In the genomic region with DNA sequence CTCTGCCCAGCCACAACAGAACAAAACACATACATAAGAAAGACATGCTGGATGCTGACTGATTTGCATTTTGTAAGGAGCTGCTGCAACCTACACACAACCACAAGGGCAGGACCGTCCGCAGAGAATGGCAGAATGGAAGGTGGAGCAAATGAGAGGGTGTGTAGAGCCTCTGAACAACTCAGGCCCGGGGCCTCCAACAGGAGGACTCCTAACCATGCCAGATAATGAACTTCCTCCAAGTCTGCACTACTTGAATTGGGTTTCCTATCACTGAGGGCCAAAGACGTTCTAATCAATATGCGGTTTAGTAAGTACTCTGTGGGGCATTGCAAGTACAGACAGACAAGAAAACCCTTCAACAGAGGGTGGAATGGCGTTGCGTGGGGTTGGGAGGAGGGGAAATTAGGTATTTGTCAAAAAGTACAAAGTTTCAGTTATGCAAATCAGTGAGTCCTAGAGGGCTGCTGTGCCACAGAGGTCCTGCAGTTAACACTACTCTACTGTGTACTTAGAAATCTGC, we compare ENCODE assay signal across 10 cellular contexts. TPM values are rescaled to one million over a fixed set of nuclear protein-coding genes. Genes with fewer than 3 reads are reported as not detected.
DNase-seq lines count a peak whose midpoint lies in the region; ATAC-seq and TF ChIP-seq lines count a peak whose summit lies in the region.
"Had no signal": no experiment of that assay in that cellular context is flagged by ENCODE, and none has a peak within 500 bp of the region (broad histone marks: within the 10 kb centered on the region; RNA-seq: fewer than 3 reads in every experiment).

No MANE protein-coding gene starts in this region.

- H4K5ac ChIP-seq in H9 (ENCODE audit: insufficient read length, low read depth, low read length): no peak overlapping the region

- H3F3A ChIP-seq in SK-N-SH (replicated peaks; ENCODE audit: insufficient read depth): peaks cover 11% of the 10 kb centered on the region
- peaks cover 70% of the 10 kb centered on the region for H3F3A ChIP-seq in MM.1S (ENCODE audit: insufficient read depth, low read length)

- H2AFZ ChIP-seq in SK-N-SH (ENCODE audit: low read depth) (no peak overlapping the region), H9 (ENCODE audit: low read length) (no peak overlapping the region), MM.1S (ENCODE audit: low read length) (no peak overlapping the region)

- POLR2A ChIA-PET in SK-N-SH (lab: Yijun Ruan, JAX): no interaction called here

- H3K18ac ChIP-seq in H9 (ENCODE audit: insufficient read length, low read depth, low read length): no peak overlapping the region

- H2BK5ac ChIP-seq in H9 (ENCODE audit: insufficient read length, low read length): no peak overlapping the region

- H3K27me3 Mint-ChIP-seq in H9 (ENCODE audit: low read depth): no peaks in the 10 kb centered on the region; the same call in 1 of the 2 replicates
- no peaks in the 10 kb centered on the region for H3K27me3 Mint-ChIP-seq in natural killer cell treated with Interleukin-12 subunit alpha and Interleukin-12 subunit beta and Interleukin-15 and Interleukin-18, amount 100 ng/mL, for 72 hours

- peaks cover 100% of the 10 kb centered on the region for H4K20me1 ChIP-seq in SK-N-SH (ENCODE audit: insufficient read depth)
- no peaks in the 10 kb centered on the region for H4K20me1 ChIP-seq in H9 (ENCODE audit: control insufficient read depth, insufficient read depth, insufficient read length)
- no peaks in the 10 kb centered on the region for H4K20me1 ChIP-seq in MM.1S (ENCODE audit: insufficient read depth, low read length)

- no peaks in the 10 kb centered on the region for H3K79me1 ChIP-seq in H9 (ENCODE audit: insufficient read depth, low read depth, low read length, poor library complexity, severe bottlenecking)

- H3K4me3 Mint-ChIP-seq in H9: peak overlapping the region; percentile 24 to 60; a peak in 3 of 5 replicates
- peak overlapping the region; percentile 85 for H3K4me3 Mint-ChIP-seq in natural killer cell treated with Interleukin-12 subunit alpha and Interleukin-12 subunit beta and Interleukin-15 and Interleukin-18, amount 100 ng/mL, for 72 hours

- peaks cover 100% of the 10 kb centered on the region for H3K79me2 ChIP-seq in SK-N-SH (ENCODE audit: insufficient read depth)
- H3K79me2 ChIP-seq in H9 (ENCODE audit: insufficient read depth, low read length): peaks cover 28% of the 10 kb centered on the region; the same call in 1 of the 2 replicates
- H3K79me2 ChIP-seq in MM.1S (ENCODE audit: low read length): peaks cover 98% of the 10 kb centered on the region

- peaks cover 5 to 8% (median 7%) of the 10 kb centered on the region in 3 experiments; a peak in 5 of 7 replicates for H3K36me3 Mint-ChIP-seq in H9 (ENCODE audit: insufficient read depth in 1 of 3, low read depth in 3 of 3)
- H3K36me3 Mint-ChIP-seq in natural killer cell treated with Interleukin-12 subunit alpha and Interleukin-12 subunit beta and Interleukin-15 and Interleukin-18, amount 100 ng/mL, for 72 hours: peaks cover 36% of the 10 kb centered on the region

- H2BK20ac ChIP-seq in H9 (ENCODE audit: low read depth, low read length, poor library complexity, severe bottlenecking): no peak overlapping the region

- TF ChIP-seq CTCF in SK-N-SH (IDR thresholded peaks at IDR 0.05) (no peak), H9 (conservative IDR thresholded peaks at IDR 0.05) (peak; percentile 26; the same call in 2 of the 3 replicates), MM.1S (IDR thresholded peaks at IDR 0.05; ENCODE audit: low read length) (peak; percentile 26)

- no peak overlapping the region for H2AK5ac ChIP-seq in H9 (ENCODE audit: insufficient read length, low read length)

- no peaks in the 10 kb centered on the region for H3K9me2 ChIP-seq in SK-N-SH
- no peaks in the 10 kb centered on the region for H3K9me2 ChIP-seq in MM.1S (replicated peaks; ENCODE audit: insufficient read depth, low read length)

- no peak overlapping the region for H3T11ph ChIP-seq in H9 (ENCODE audit: low read length)

- H4K91ac ChIP-seq in H9 (ENCODE audit: insufficient read length, low read depth, low read length): no peak overlapping the region

- no peaks in the 10 kb centered on the region for H3K27me3 ChIP-seq in SK-N-SH (ENCODE audit: insufficient read depth)
- no peaks in the 10 kb centered on the region for H3K27me3 ChIP-seq in H9 (ENCODE audit: insufficient read depth, low read length)
- no peaks in the 10 kb centered on the region for H3K27me3 ChIP-seq in MM.1S (replicated peaks; ENCODE audit: insufficient read depth, low read length)
- H3K27me3 ChIP-seq: SJSA1 had no signal

- no peak overlapping the region for H2BK120ac ChIP-seq in H9 (ENCODE audit: low read depth, low read length, poor library complexity, severe bottlenecking)

- H3K4me3 ChIP-seq in SK-N-SH (ENCODE audit: low read depth in 2 of 2, low read length in 1 of 2): no peak overlapping the region
- peak overlapping the region; percentile 38 for H3K4me3 ChIP-seq in MM.1S (ENCODE audit: low read length)
- H3K4me3 ChIP-seq: SJSA1 had no signal

- no peak overlapping the region for H3K27ac ChIP-seq in SK-N-SH (ENCODE audit: low read depth in 2 of 2, low read length in 1 of 2)
- no peak overlapping the region for H3K27ac ChIP-seq in H9 (ENCODE audit: insufficient read length, low read depth, low read length)
- peak overlapping the region; percentile 91 for H3K27ac ChIP-seq in MM.1S (ENCODE audit: low read length)
- H3K27ac ChIP-seq: epithelial cell of prostate, SJSA1 had no signal

- H3K4me1 ChIP-seq in SK-N-SH (ENCODE audit: control insufficient read depth in 1 of 2, insufficient read depth in 2 of 2, low read depth in 1 of 2, low read length in 1 of 2) (peaks cover 21 to 45% of the 10 kb centered on the region in 2 experiments), H9 (ENCODE audit: insufficient read depth, low read length) (peaks cover 27% of the 10 kb centered on the region; the same call in 1 of the 2 replicates), MM.1S (ENCODE audit: low read length) (peaks cover 93% of the 10 kb centered on the region)

- H2BK15ac ChIP-seq in H9 (ENCODE audit: low read depth, low read length): no peak overlapping the region

- ATAC-seq in SK-N-SH treated with all-trans-retinoic acid at 6 μM for 48 hours: peak; percentile 13; the same call in 1 of the 3 replicates
- ATAC-seq in natural killer cell treated with Interleukin-12 subunit alpha and Interleukin-12 subunit beta and Interleukin-15 and Interleukin-18, amount 100 ng/mL, for 72 hours: peak; percentile 90 to 93

- H4K8ac ChIP-seq in H9 (replicated peaks; ENCODE audit: insufficient read length, low read depth, low read length): no peak overlapping the region

- DNase-seq in SK-N-SH (no peak), H9 (peak; percentile 72), MM.1S (peak; percentile 87), retina (no peak), activated gamma-delta T cell (lab: John Stamatoyannopoulos, UW) (no peak), NCI-H1436 (lab: John Stamatoyannopoulos, UW) (no peak)
- peak; percentile 70 for DNase-seq in natural killer cell treated with Interleukin-12 subunit alpha and Interleukin-12 subunit beta and Interleukin-15 and Interleukin-18, amount 100 ng/mL, for 72 hours (ENCODE audit: low spot score)

- CTCF ChIA-PET in SK-N-SH (lab: Yijun Ruan, JAX): interaction anchor here (0.6 kb wide), 1 partner anchor 48 kb away, joined by 3 read pairs; no protein-coding TSS in a partner anchor

- no peaks in the 10 kb centered on the region; a peak in 1 of 5 replicates for H3K9me3 Mint-ChIP-seq in H9
- no peaks in the 10 kb centered on the region for H3K9me3 Mint-ChIP-seq in natural killer cell treated with Interleukin-12 subunit alpha and Interleukin-12 subunit beta and Interleukin-15 and Interleukin-18, amount 100 ng/mL, for 72 hours

- H3K27ac Mint-ChIP-seq in H9: peak overlapping the region; percentile 73 to 79 (median 78)
- H3K27ac Mint-ChIP-seq in natural killer cell treated with Interleukin-12 subunit alpha and Interleukin-12 subunit beta and Interleukin-15 and Interleukin-18, amount 100 ng/mL, for 72 hours: peak overlapping the region; percentile 91 to 96

- H3K56ac ChIP-seq in H9 (ENCODE audit: insufficient read length, low read depth, low read length): no peak overlapping the region

- WGBS in SK-N-SH (ENCODE audit: low lambda C conversion rate): 92% methylated on average over 7 of the region's 7 CpGs
- no CpG with 5 or more reads among the region's 7 CpGs for WGBS in H9 (ENCODE audit: extremely low coverage, insufficient read length, low lambda C conversion rate)

- no peak for TF ChIP-seq EP300 in SK-N-SH (IDR thresholded peaks at IDR 0.05; ENCODE audit: borderline replicate concordance in 1 of 2, low read depth in 1 of 2, low read length in 1 of 2)

- no peak overlapping the region for H3K9ac ChIP-seq in SK-N-SH
- H3K9ac ChIP-seq in H9 (ENCODE audit: extremely low read depth, insufficient read length, low read length): no peak overlapping the region
- peak overlapping the region; percentile 61 for H3K9ac ChIP-seq in MM.1S (ENCODE audit: low read length)

- peaks cover 78 to 79% of the 10 kb centered on the region in 2 experiments for H3K4me1 Mint-ChIP-seq in H9
- peaks cover 87 to 95% of the 10 kb centered on the region in 2 donors for H3K4me1 Mint-ChIP-seq in natural killer cell treated with Interleukin-12 subunit alpha and Interleukin-12 subunit beta and Interleukin-15 and Interleukin-18, amount 100 ng/mL, for 72 hours (ENCODE audit: low read depth in 2 of 2)

- H2BK12ac ChIP-seq in H9 (ENCODE audit: insufficient read length, low read depth, low read length): no peak overlapping the region

- no peak for TF ChIP-seq RAD21 in SK-N-SH (IDR thresholded peaks at IDR 0.05; ENCODE audit: low read length)

- H3K4me2 ChIP-seq in SK-N-SH (no peak overlapping the region), H9 (ENCODE audit: insufficient read depth, insufficient read length, low read length) (peak overlapping the region; percentile 23), MM.1S (ENCODE audit: low read depth, low read length) (peak overlapping the region; percentile 80)

- H3K36me3 ChIP-seq in SK-N-SH (replicated peaks in 1 of 2; ENCODE audit: control insufficient read depth in 1 of 2, insufficient read depth in 2 of 2, low read length in 1 of 2) (peaks cover 5 to 27% of the 10 kb centered on the region in 2 experiments), MM.1S (replicated peaks; ENCODE audit: insufficient read depth, low read length) (no peaks in the 10 kb centered on the region)

- H3K23me2 ChIP-seq in H9 (ENCODE audit: insufficient read length, low read depth, low read length, poor library complexity, severe bottlenecking): no peaks in the 10 kb centered on the region

- H3K23ac ChIP-seq in H9 (ENCODE audit: insufficient read length, low read depth, low read length): no peak overlapping the region

- H3K4ac ChIP-seq in H9 (ENCODE audit: low read depth, low read length): no peak overlapping the region

- H3K14ac ChIP-seq in H9 (ENCODE audit: insufficient read depth, low read length): no peak overlapping the region

- no peaks in the 10 kb centered on the region for H3K9me3 ChIP-seq in SK-N-SH
- H3K9me3 ChIP-seq in H9 (ENCODE audit: control insufficient read depth, low read depth, low read length): no peaks in the 10 kb centered on the region
- no peaks in the 10 kb centered on the region for H3K9me3 ChIP-seq in MM.1S (replicated peaks; ENCODE audit: insufficient read depth, low read length)
- H3K9me3 ChIP-seq: SJSA1 had no signal

RNA-seq across cellular contexts. Expression of a gene that starts 14.6 kb away (rescaled TPM):
- 69.5 and 79.3 TPM in 2 replicates for polyA plus RNA-seq in SK-N-SH (2012; rRNA removed)
- polyA plus RNA-seq in SK-N-SH (2012; cell fraction: cytosol; rRNA removed): 77.0 and 82.6 TPM in 2 replicates
- polyA plus RNA-seq in SK-N-SH (2012; cell fraction: nucleus; rRNA removed): 32.4 and 38.8 TPM in 2 replicates
- 55.7 and 56.8 TPM in 2 replicates for total RNA-seq in H9 (2021)
- total RNA-seq in natural killer cell treated with Interleukin-12 subunit alpha and Interleukin-12 subunit beta and Interleukin-15 and Interleukin-18, amount 100 ng/mL, for 72 hours: 100 to 1,000 TPM; 204 to 244 TPM

Comparison
In these comparisons a context has a peak if more than half of its experiments do, and no peak if none do; other contexts are left out.
1. DNase-seq: peak in H9 (single experiment), MM.1S (single experiment) and natural killer cell treated with Interleukin-12 subunit alpha and Interleukin-12 subunit beta and Interleukin-15 and Interleukin-18, amount 100 ng/mL, for 72 hours (single experiment); none in SK-N-SH (single experiment), retina (single experiment), activated gamma-delta T cell (single experiment) and NCI-H1436 (single experiment).